ENCODE assay signal across 9 cellular contexts in genomic region chr5:88140863-88141694, GRCh38.
DNase-seq lines count a peak whose midpoint lies in the region; ATAC-seq, FAIRE-seq and TF ChIP-seq lines count a peak whose summit lies in the region.
"Had no signal": no experiment of that assay in that cellular context is flagged by ENCODE, and none has a peak within 500 bp of the region (broad histone marks: within the 10 kb centered on the region; RNA-seq: fewer than 3 reads in every experiment).

No MANE protein-coding gene starts in this region.

- no peaks in the 10 kb centered on the region for H3K9me3 Mint-ChIP-seq in chondrocyte (ENCODE audit: low read depth)

- H3K27ac Mint-ChIP-seq in chondrocyte (ENCODE audit: unreplicated experiment) = no peak overlapping the region
- H3K27ac Mint-ChIP-seq: IgD-negative memory B cell had no signal

- FAIRE-seq in GM19239 (lab: Jason Lieb, UNC) = no peak

- DNase-seq in AG20443 (ENCODE audit: low spot score) = peak; percentile 95
- peak; percentile 36 for DNase-seq in GM19239 (ENCODE audit: insufficient read length, low spot score)
- peak; percentile 95 to 97 for DNase-seq in NCI-H446 (lab: John Stamatoyannopoulos, UW)
- DNase-seq in activated CD4-positive, alpha-beta T cell treated with anti-CD3 and anti-CD28 coated beads for 1 hour = peak; percentile 52
- peak; percentile 95 for DNase-seq in chondrocyte (ENCODE audit: low spot score)
- peak; percentile 97 for DNase-seq in kidney tubule cell (ENCODE audit: low spot score)
- DNase-seq in stimulated activated CD4-positive, alpha-beta T cell treated with anti-CD3 and anti-CD28 coated beads, Interleukin-15, amount 100 ng/mL, for 24 hours = peak; percentile 84

- H3K27me3 Mint-ChIP-seq in chondrocyte (ENCODE audit: low read depth) = peaks cover 34% of the 10 kb centered on the region

- H3K36me3 Mint-ChIP-seq in chondrocyte (ENCODE audit: low read depth) = no peaks in the 10 kb centered on the region
- H3K36me3 Mint-ChIP-seq: IgD-negative memory B cell had no signal

- TF ChIP-seq CTCF in chondrocyte (IDR thresholded peaks at IDR 0.05) = peak; percentile 85

- no peak overlapping the region for H3K4me3 Mint-ChIP-seq in chondrocyte (ENCODE audit: unreplicated experiment)
- H3K4me3 Mint-ChIP-seq: IgD-negative memory B cell had no signal

- peaks cover 4% of the 10 kb centered on the region for H3K4me1 Mint-ChIP-seq in chondrocyte (ENCODE audit: low read depth)

- ATAC-seq in HG03432 (IDR thresholded peaks at IDR 0.05; ENCODE audit: unreplicated experiment) = peak; percentile 95

Comparison
In these comparisons a context has a peak if more than half of its experiments do, and no peak if none do; other contexts are left out.
1. Peak in every context shown above with its lines: DNase-seq and ATAC-seq.
2. DNase-seq: peak in every context shown above with its lines; median percentile 97 in kidney tubule cell; 96 in NCI-H446; 95 in AG20443; 95 in chondrocyte; 84 in stimulated activated CD4-positive, alpha-beta T cell treated with anti-CD3 and anti-CD28 coated beads, Interleukin-15, amount 100 ng/mL, for 24 hours; 52 in activated CD4-positive, alpha-beta T cell treated with anti-CD3 and anti-CD28 coated beads for 1 hour; 36 in GM19239.